ENCODE assay signal across 2 cellular contexts in genomic region chr1:248821641-248822040, GRCh38.
TF ChIP-seq lines count a peak whose summit lies in the region.

No MANE protein-coding gene starts in this region.

TF ChIP-seq in SK-N-SH, 30 proteins besides CTCF, POLR2A, EP300 and RAD21:
- TF ChIP-seq MEF2A (IDR thresholded peaks at IDR 0.05; ENCODE audit: borderline replicate concordance, low read depth) (no peak), EZH2phosphoT487 (IDR thresholded peaks at IDR 0.05; ENCODE audit: borderline replicate concordance, low read depth) (no peak), NRF1 (IDR thresholded peaks at IDR 0.05; ENCODE audit: low read depth, low read length) (no peak), TAF1 (IDR thresholded peaks at IDR 0.05; ENCODE audit: borderline replicate concordance, low read depth, low read length) (no peak), YY1 (IDR thresholded peaks at IDR 0.05; ENCODE audit: low read depth) (no peak), TCF12 (IDR thresholded peaks at IDR 0.05) (no peak), NFIC (IDR thresholded peaks at IDR 0.05; ENCODE audit: borderline replicate concordance) (no peak), USF1 (IDR thresholded peaks at IDR 0.05; ENCODE audit: borderline replicate concordance, low read depth) (no peak), RCOR1 (IDR thresholded peaks at IDR 0.05; ENCODE audit: low read length) (no peak), RXRA (IDR thresholded peaks at IDR 0.05; ENCODE audit: borderline replicate concordance, low read depth) (no peak)
- TF ChIP-seq, protein P1, sequence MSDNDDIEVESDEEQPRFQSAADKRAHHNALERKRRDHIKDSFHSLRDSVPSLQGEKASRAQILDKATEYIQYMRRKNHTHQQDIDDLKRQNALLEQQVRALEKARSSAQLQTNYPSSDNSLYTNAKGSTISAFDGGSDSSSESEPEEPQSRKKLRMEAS (IDR thresholded peaks at IDR 0.05; ENCODE audit: low read depth): no peak

TF ChIP-seq in SK-N-SH treated with all-trans-retinoic acid at 6 μM for 48 hours, 23 proteins besides CTCF, POLR2A, EP300 and RAD21:
- TF ChIP-seq ISL1 (CRISPR knock-in tag; IDR thresholded peaks at IDR 0.05) (no peak), CSDC2 (CRISPR knock-in tag; IDR thresholded peaks at IDR 0.05) (no peak), GLIS3 (CRISPR knock-in tag; IDR thresholded peaks at IDR 0.05) (no peak), OSR1 (CRISPR knock-in tag; IDR thresholded peaks at IDR 0.05) (no peak), TCF4 (CRISPR knock-in tag; IDR thresholded peaks at IDR 0.05; ENCODE audit: borderline replicate concordance) (no peak), ZFP30 (CRISPR knock-in tag; IDR thresholded peaks at IDR 0.05) (no peak), PPARA (CRISPR knock-in tag; IDR thresholded peaks at IDR 0.05; ENCODE audit: borderline replicate concordance) (no peak), TSHZ2 (CRISPR knock-in tag; IDR thresholded peaks at IDR 0.05) (no peak), ZNF565 (CRISPR knock-in tag; conservative IDR thresholded peaks at IDR 0.05; ENCODE audit: low read depth) (no peak), ZFP3 (CRISPR knock-in tag; IDR thresholded peaks at IDR 0.05) (no peak), ESRRG (CRISPR knock-in tag; IDR thresholded peaks at IDR 0.05) (no peak), ZNF70 (CRISPR knock-in tag; IDR thresholded peaks at IDR 0.05) (no peak), BACH2 (CRISPR knock-in tag; IDR thresholded peaks at IDR 0.05; ENCODE audit: borderline replicate concordance) (no peak), ZC3H10 (CRISPR knock-in tag; IDR thresholded peaks at IDR 0.05) (no peak), ZNF8 (CRISPR knock-in tag; IDR thresholded peaks at IDR 0.05) (no peak), ARNTL (CRISPR knock-in tag; IDR thresholded peaks at IDR 0.05; ENCODE audit: borderline replicate concordance, low read depth) (no peak), TOX (CRISPR knock-in tag; IDR thresholded peaks at IDR 0.05; ENCODE audit: borderline replicate concordance) (no peak)
- TF ChIP-seq, protein P2, sequence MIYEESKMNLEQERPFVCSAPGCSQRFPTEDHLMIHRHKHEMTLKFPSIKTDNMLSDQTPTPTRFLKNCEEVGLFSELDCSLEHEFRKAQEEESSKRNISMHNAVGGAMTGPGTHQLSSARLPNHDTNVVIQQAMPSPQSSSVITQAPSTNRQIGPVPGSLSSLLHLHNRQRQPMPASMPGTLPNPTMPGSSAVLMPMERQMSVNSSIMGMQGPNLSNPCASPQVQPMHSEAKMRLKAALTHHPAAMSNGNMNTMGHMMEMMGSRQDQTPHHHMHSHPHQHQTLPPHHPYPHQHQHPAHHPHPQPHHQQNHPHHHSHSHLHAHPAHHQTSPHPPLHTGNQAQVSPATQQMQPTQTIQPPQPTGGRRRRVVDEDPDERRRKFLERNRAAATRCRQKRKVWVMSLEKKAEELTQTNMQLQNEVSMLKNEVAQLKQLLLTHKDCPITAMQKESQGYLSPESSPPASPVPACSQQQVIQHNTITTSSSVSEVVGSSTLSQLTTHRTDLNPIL (CRISPR knock-in tag; IDR thresholded peaks at IDR 0.05; ENCODE audit: low read depth): no peak
- TF ChIP-seq, protein P3, sequence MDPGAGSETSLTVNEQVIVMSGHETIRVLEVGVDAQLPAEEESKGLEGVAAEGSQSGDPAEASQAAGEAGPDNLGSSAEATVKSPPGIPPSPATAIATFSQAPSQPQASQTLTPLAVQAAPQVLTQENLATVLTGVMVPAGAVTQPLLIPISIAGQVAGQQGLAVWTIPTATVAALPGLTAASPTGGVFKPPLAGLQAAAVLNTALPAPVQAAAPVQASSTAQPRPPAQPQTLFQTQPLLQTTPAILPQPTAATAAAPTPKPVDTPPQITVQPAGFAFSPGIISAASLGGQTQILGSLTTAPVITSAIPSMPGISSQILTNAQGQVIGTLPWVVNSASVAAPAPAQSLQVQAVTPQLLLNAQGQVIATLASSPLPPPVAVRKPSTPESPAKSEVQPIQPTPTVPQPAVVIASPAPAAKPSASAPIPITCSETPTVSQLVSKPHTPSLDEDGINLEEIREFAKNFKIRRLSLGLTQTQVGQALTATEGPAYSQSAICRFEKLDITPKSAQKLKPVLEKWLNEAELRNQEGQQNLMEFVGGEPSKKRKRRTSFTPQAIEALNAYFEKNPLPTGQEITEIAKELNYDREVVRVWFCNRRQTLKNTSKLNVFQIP (CRISPR knock-in tag; IDR thresholded peaks at IDR 0.05; ENCODE audit: borderline replicate concordance, low read depth): no peak
- TF ChIP-seq, protein P4, sequence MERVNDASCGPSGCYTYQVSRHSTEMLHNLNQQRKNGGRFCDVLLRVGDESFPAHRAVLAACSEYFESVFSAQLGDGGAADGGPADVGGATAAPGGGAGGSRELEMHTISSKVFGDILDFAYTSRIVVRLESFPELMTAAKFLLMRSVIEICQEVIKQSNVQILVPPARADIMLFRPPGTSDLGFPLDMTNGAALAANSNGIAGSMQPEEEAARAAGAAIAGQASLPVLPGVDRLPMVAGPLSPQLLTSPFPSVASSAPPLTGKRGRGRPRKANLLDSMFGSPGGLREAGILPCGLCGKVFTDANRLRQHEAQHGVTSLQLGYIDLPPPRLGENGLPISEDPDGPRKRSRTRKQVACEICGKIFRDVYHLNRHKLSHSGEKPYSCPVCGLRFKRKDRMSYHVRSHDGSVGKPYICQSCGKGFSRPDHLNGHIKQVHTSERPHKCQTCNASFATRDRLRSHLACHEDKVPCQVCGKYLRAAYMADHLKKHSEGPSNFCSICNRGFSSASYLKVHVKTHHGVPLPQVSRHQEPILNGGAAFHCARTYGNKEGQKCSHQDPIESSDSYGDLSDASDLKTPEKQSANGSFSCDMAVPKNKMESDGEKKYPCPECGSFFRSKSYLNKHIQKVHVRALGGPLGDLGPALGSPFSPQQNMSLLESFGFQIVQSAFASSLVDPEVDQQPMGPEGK (CRISPR knock-in tag; IDR thresholded peaks at IDR 0.05; ENCODE audit: borderline replicate concordance): no peak
